In genomic region chr10:7363700-7364099, GRCh38 we compare ENCODE assay signal across 1 cellular context.
TF ChIP-seq lines count a peak whose summit lies in the region.

No MANE protein-coding gene starts in this region.

TF ChIP-seq in GM12878, 131 proteins besides CTCF, POLR2A, EP300 and RAD21:
- TF ChIP-seq PAX5 (IDR thresholded peaks at IDR 0.05; ENCODE audit: borderline replicate concordance, low read depth, low read length), result no peak
- TF ChIP-seq STAT3 (IDR thresholded peaks at IDR 0.05; ENCODE audit: low read depth, low read length), result no peak
- no peak for TF ChIP-seq NR2C2 (IDR thresholded peaks at IDR 0.05; ENCODE audit: borderline replicate concordance, control insufficient read depth, insufficient read length, low read depth)
- TF ChIP-seq TARDBP (IDR thresholded peaks at IDR 0.05; ENCODE audit: borderline replicate concordance), result no peak
- TF ChIP-seq CUX1 (IDR thresholded peaks at IDR 0.05; ENCODE audit: insufficient replicate concordance, low read depth, low read length), result no peak
- TF ChIP-seq RAD51 (IDR thresholded peaks at IDR 0.05), result no peak
- TF ChIP-seq PKNOX1 (IDR thresholded peaks at IDR 0.05), result no peak
- TF ChIP-seq PML (IDR thresholded peaks at IDR 0.05; ENCODE audit: low read length), result no peak
- no peak for TF ChIP-seq ZBTB33 (IDR thresholded peaks at IDR 0.05)
- TF ChIP-seq IRF5 (IDR thresholded peaks at IDR 0.05; ENCODE audit: borderline replicate concordance), result no peak
- TF ChIP-seq NFIC (IDR thresholded peaks at IDR 0.05; ENCODE audit: low read depth, low read length), result no peak
- TF ChIP-seq RCOR1 (conservative IDR thresholded peaks at IDR 0.05; ENCODE audit: low read depth, low read length), result no peak
TF ChIP-seq in GM12878: peak in this region for 0.
